Comparison of ENCODE assay signal across 25 cellular contexts in the genomic region with DNA sequence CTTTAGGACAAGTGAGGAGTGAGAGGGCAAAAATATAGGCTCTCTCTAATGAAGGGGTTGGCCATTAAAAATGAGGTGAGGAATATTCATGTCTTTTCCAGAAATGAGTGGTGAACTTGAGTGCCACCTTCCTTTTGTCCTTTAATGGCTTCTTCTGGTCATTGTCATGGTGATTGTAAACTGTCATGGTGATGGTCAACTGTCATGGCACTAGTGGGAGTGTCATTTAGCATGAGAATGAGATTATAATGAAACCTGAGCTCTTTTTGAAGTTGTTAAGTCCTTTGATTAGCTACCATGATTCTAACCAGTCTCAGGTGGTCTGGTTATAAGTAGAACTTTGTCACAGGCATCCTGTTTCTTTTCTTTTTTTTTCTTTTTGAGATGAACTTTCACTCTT.
A peak's percentile ranks its signal among the peaks of the same experiment; 100 is the strongest.
DNase-seq lines count a peak whose midpoint lies in the region; ATAC-seq lines count a peak whose summit lies in the region.
"Had no signal": no experiment of that assay in that cellular context is flagged by ENCODE, and none has a peak within 500 bp of the region (broad histone marks: within the 10 kb centered on the region; RNA-seq: fewer than 3 reads in every experiment).

No MANE protein-coding gene starts in this region.

- no peak for ATAC-seq in GM19324 (IDR thresholded peaks at IDR 0.05; ENCODE audit: low FRiP score, unreplicated experiment)
- ATAC-seq: PC-3, Right ventricle myocardium inferior had no signal

- DNase-seq in ELF-1 (ENCODE audit: low read depth, low spot score) = peak; percentile 40
- DNase-seq in RPMI8226 = peak; percentile 4
- DNase-seq in iPS DF 19.7 (ENCODE audit: low read depth, low spot score) = peak; percentile 70
- DNase-seq in activated effector memory CD4-positive, alpha-beta T cell treated with Interleukin-2 at 50 U/mL for 16 hours = no peak
- DNase-seq in activated CD8-positive, alpha-beta memory T cell treated with anti-CD3 and anti-CD28 coated beads, Interleukin-2, amount 50 U/mL, for 48 hours = no peak
- no peak for DNase-seq in occipital lobe (lab: John Stamatoyannopoulos, UW)
- DNase-seq: CD4-positive, CD25-positive, alpha-beta regulatory T cell; DMS153; GDM1; HFFc6; MM.1S; NCI-H1694 treated with DMSO at 0.1 percent for 48 hours; NCI-H2081 treated with DMSO at 0.1 percent for 48 hours; NCI-H2171; NCI-H226; NCI-H510A treated with DMSO at 0.1 percent for 48 hours; NCI-H774; PC-3 had no signal

- peaks cover 26% of the 10 kb centered on the region for H3K4me1 ChIP-seq in HUES48 (ENCODE audit: control insufficient read depth, insufficient read depth, low read length)
- H3K4me1 ChIP-seq: SJCRH30 had no signal

- H3K27ac ChIP-seq in HUES48 (ENCODE audit: low read depth, low read length) = peak overlapping the region; percentile 59
- H3K27ac ChIP-seq: BLaER1, KMS-11, SJCRH30 had no signal

- H3K27me3 ChIP-seq in HUES48 (ENCODE audit: control insufficient read depth, insufficient read depth, low read length) = no peaks in the 10 kb centered on the region
- H3K27me3 ChIP-seq: BLaER1, SJCRH30 had no signal

- no peak overlapping the region for H3K9ac ChIP-seq in HUES48 (ENCODE audit: low read depth, low read length)
- H3K9ac ChIP-seq: BLaER1, KMS-11 had no signal

- no peaks in the 10 kb centered on the region; the same call in 1 of the 2 replicates for H3K36me3 ChIP-seq in HUES48 (ENCODE audit: control insufficient read depth, insufficient read depth, low read length)
- H3K36me3 ChIP-seq: BLaER1, HAP-1, SJCRH30 had no signal

- H3K9me3 ChIP-seq in HUES48 (ENCODE audit: control insufficient read depth, insufficient read depth, low read length) = no peaks in the 10 kb centered on the region; the same call in 1 of the 2 replicates
- H3K9me3 ChIP-seq: HAP-1, SJCRH30 had no signal

- no peak overlapping the region for H3K4me3 ChIP-seq in HUES48 (ENCODE audit: low read depth, low read length)
- H3K4me3 ChIP-seq: BLaER1, HAP-1 had no signal

Comparison
In these comparisons a context has a peak if more than half of its experiments do, and no peak if none do; other contexts are left out.
1. DNase-seq: peak in ELF-1 (single experiment), RPMI8226 (single experiment) and iPS DF 19.7 (single experiment); none in activated effector memory CD4-positive, alpha-beta T cell treated with Interleukin-2 at 50 U/mL for 16 hours (single experiment), activated CD8-positive, alpha-beta memory T cell treated with anti-CD3 and anti-CD28 coated beads, Interleukin-2, amount 50 U/mL, for 48 hours (single experiment) and occipital lobe (single experiment).